In the genomic region with DNA sequence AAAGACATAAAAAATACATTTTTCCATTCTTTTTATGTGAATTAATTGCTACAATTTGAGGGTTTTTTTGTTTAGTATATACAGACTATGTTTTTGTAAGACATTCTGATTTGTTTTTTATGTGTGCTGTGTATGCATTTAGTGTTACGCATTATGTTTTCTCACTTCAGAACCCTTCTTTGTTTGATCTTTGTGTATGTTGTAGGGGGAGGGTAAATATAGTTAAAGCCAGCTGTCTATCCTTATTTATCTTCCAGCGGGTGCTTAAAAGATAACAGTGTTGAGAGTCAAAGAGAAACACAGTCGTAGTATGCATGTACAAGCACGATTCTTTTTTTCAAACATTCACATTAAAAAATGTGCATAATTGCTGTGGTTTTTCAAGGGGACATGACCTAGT, we compare ENCODE assay signal across 1 cellular context.
TF ChIP-seq lines count a peak whose summit lies in the region.

No MANE protein-coding gene starts in this region.

TF ChIP-seq in HepG2, 621 proteins besides CTCF, POLR2A, EP300 and RAD21 (continued from another document and continues in another):
- TF ChIP-seq JARID2 (CRISPR knock-in tag; IDR thresholded peaks at IDR 0.05; ENCODE audit: insufficient replicate concordance) (no peak), ZNF496 (CRISPR knock-in tag; IDR thresholded peaks at IDR 0.05; ENCODE audit: insufficient replicate concordance) (no peak), RCOR2 (CRISPR knock-in tag; IDR thresholded peaks at IDR 0.05) (peak; percentile 45; the same call in 1 of the 2 replicates), ZKSCAN5 (CRISPR knock-in tag; IDR thresholded peaks at IDR 0.05) (no peak), STAT5B (CRISPR knock-in tag; IDR thresholded peaks at IDR 0.05) (no peak), GATAD1 (CRISPR knock-in tag; IDR thresholded peaks at IDR 0.05) (no peak), TARDBP (CRISPR knock-in tag; IDR thresholded peaks at IDR 0.05) (peak; percentile 51; the same call in 1 of the 2 replicates), ZNF770 (CRISPR knock-in tag; IDR thresholded peaks at IDR 0.05) (no peak), ZNF205 (CRISPR knock-in tag; IDR thresholded peaks at IDR 0.05) (no peak), HNRNPUL1 (IDR thresholded peaks at IDR 0.05; ENCODE audit: low read depth, low read length) (no peak), U2AF1 (optimal IDR thresholded peaks at IDR 0.05; ENCODE audit: low read depth, low read length) (no peak), NFE2L2 (IDR thresholded peaks at IDR 0.05; ENCODE audit: low read length) (no peak), ZNF232 (CRISPR knock-in tag; IDR thresholded peaks at IDR 0.05; ENCODE audit: borderline replicate concordance) (no peak), PHF5A (CRISPR knock-in tag; IDR thresholded peaks at IDR 0.05; ENCODE audit: low read depth, unreplicated experiment) (no peak), DDIT3 (CRISPR knock-in tag; IDR thresholded peaks at IDR 0.05) (no peak), RXRB (CRISPR knock-in tag; IDR thresholded peaks at IDR 0.05; ENCODE audit: borderline replicate concordance) (no peak), ZNF451 (CRISPR knock-in tag; IDR thresholded peaks at IDR 0.05) (no peak), TCF7 (IDR thresholded peaks at IDR 0.05; ENCODE audit: low read depth) (peak; percentile 94), MYC (CRISPR knock-in tag; IDR thresholded peaks at IDR 0.05; ENCODE audit: borderline replicate concordance) (no peak), ZNF737 (CRISPR knock-in tag; IDR thresholded peaks at IDR 0.05; ENCODE audit: borderline replicate concordance) (no peak), RFXAP (CRISPR knock-in tag; IDR thresholded peaks at IDR 0.05; ENCODE audit: borderline replicate concordance) (no peak), RBFOX2 (IDR thresholded peaks at IDR 0.05; ENCODE audit: low read depth, low read length) (no peak), ADNP (CRISPR knock-in tag; IDR thresholded peaks at IDR 0.05) (no peak), FOXO1 (CRISPR knock-in tag; IDR thresholded peaks at IDR 0.05) (peak; percentile 63; the same call in 1 of the 2 replicates), ZNF7 (CRISPR knock-in tag; IDR thresholded peaks at IDR 0.05) (no peak), PPARG (CRISPR knock-in tag; conservative IDR thresholded peaks at IDR 0.05) (no peak), ATF7-NPFF (CRISPR knock-in tag; IDR thresholded peaks at IDR 0.05; ENCODE audit: low read depth) (no peak), ZNF512B (CRISPR knock-in tag; IDR thresholded peaks at IDR 0.05; ENCODE audit: borderline replicate concordance) (no peak), RORA (CRISPR knock-in tag; IDR thresholded peaks at IDR 0.05) (no peak), PCBP2 (optimal IDR thresholded peaks at IDR 0.05; ENCODE audit: low read depth, low read length, poor library complexity, severe bottlenecking) (no peak), GMEB2 (CRISPR knock-in tag; IDR thresholded peaks at IDR 0.05; ENCODE audit: low read depth) (no peak), ZBTB20 (CRISPR knock-in tag; IDR thresholded peaks at IDR 0.05; ENCODE audit: borderline replicate concordance, low read depth) (peak; percentile 87; the same call in 1 of the 2 replicates), ZNF550 (CRISPR knock-in tag; IDR thresholded peaks at IDR 0.05; ENCODE audit: borderline replicate concordance) (no peak), ZNF749 (CRISPR knock-in tag; IDR thresholded peaks at IDR 0.05; ENCODE audit: borderline replicate concordance) (no peak), ZNF557 (CRISPR knock-in tag; IDR thresholded peaks at IDR 0.05) (no peak), CREB1 (IDR thresholded peaks at IDR 0.05) (no peak), CREB1 (CRISPR knock-in tag; IDR thresholded peaks at IDR 0.05) (peak; percentile 69; the same call in 1 of the 2 replicates)
- TF ChIP-seq, protein P1, sequence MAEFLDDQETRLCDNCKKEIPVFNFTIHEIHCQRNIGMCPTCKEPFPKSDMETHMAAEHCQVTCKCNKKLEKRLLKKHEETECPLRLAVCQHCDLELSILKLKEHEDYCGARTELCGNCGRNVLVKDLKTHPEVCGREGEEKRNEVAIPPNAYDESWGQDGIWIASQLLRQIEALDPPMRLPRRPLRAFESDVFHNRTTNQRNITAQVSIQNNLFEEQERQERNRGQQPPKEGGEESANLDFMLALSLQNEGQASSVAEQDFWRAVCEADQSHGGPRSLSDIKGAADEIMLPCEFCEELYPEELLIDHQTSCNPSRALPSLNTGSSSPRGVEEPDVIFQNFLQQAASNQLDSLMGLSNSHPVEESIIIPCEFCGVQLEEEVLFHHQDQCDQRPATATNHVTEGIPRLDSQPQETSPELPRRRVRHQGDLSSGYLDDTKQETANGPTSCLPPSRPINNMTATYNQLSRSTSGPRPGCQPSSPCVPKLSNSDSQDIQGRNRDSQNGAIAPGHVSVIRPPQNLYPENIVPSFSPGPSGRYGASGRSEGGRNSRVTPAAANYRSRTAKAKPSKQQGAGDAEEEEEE (CRISPR knock-in tag; IDR thresholded peaks at IDR 0.05; ENCODE audit: borderline replicate concordance) = no peak
- TF ChIP-seq, protein P2, sequence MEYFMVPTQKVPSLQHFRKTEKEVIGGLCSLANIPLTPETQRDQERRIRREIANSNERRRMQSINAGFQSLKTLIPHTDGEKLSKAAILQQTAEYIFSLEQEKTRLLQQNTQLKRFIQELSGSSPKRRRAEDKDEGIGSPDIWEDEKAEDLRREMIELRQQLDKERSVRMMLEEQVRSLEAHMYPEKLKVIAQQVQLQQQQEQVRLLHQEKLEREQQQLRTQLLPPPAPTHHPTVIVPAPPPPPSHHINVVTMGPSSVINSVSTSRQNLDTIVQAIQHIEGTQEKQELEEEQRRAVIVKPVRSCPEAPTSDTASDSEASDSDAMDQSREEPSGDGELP (IDR thresholded peaks at IDR 0.05; ENCODE audit: borderline replicate concordance, low read depth) = peak; percentile 99
- TF ChIP-seq, protein P3, sequence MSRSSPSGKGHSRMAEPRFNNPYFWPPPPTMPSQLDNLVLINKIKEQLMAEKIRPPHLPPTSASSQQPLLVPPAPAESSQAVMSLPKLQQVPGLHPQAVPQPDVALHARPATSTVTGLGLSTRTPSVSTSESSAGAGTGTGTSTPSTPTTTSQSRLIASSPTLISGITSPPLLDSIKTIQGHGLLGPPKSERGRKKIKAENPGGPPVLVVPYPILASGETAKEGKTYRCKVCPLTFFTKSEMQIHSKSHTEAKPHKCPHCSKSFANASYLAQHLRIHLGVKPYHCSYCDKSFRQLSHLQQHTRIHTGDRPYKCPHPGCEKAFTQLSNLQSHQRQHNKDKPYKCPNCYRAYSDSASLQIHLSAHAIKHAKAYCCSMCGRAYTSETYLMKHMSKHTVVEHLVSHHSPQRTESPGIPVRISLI (CRISPR knock-in tag; IDR thresholded peaks at IDR 0.05; ENCODE audit: borderline replicate concordance) = peak; percentile 46; the same call in 1 of the 2 replicates
- TF ChIP-seq, protein P4, sequence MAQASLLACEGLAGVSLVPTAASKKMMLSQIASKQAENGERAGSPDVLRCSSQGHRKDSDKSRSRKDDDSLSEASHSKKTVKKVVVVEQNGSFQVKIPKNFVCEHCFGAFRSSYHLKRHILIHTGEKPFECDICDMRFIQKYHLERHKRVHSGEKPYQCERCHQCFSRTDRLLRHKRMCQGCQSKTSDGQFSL (CRISPR knock-in tag; IDR thresholded peaks at IDR 0.05) = no peak
- TF ChIP-seq, protein P5, sequence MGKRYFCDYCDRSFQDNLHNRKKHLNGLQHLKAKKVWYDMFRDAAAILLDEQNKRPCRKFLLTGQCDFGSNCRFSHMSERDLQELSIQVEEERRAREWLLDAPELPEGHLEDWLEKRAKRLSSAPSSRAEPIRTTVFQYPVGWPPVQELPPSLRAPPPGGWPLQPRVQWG (CRISPR knock-in tag; IDR thresholded peaks at IDR 0.05; ENCODE audit: borderline replicate concordance, low read depth) = no peak
- TF ChIP-seq, protein P6, sequence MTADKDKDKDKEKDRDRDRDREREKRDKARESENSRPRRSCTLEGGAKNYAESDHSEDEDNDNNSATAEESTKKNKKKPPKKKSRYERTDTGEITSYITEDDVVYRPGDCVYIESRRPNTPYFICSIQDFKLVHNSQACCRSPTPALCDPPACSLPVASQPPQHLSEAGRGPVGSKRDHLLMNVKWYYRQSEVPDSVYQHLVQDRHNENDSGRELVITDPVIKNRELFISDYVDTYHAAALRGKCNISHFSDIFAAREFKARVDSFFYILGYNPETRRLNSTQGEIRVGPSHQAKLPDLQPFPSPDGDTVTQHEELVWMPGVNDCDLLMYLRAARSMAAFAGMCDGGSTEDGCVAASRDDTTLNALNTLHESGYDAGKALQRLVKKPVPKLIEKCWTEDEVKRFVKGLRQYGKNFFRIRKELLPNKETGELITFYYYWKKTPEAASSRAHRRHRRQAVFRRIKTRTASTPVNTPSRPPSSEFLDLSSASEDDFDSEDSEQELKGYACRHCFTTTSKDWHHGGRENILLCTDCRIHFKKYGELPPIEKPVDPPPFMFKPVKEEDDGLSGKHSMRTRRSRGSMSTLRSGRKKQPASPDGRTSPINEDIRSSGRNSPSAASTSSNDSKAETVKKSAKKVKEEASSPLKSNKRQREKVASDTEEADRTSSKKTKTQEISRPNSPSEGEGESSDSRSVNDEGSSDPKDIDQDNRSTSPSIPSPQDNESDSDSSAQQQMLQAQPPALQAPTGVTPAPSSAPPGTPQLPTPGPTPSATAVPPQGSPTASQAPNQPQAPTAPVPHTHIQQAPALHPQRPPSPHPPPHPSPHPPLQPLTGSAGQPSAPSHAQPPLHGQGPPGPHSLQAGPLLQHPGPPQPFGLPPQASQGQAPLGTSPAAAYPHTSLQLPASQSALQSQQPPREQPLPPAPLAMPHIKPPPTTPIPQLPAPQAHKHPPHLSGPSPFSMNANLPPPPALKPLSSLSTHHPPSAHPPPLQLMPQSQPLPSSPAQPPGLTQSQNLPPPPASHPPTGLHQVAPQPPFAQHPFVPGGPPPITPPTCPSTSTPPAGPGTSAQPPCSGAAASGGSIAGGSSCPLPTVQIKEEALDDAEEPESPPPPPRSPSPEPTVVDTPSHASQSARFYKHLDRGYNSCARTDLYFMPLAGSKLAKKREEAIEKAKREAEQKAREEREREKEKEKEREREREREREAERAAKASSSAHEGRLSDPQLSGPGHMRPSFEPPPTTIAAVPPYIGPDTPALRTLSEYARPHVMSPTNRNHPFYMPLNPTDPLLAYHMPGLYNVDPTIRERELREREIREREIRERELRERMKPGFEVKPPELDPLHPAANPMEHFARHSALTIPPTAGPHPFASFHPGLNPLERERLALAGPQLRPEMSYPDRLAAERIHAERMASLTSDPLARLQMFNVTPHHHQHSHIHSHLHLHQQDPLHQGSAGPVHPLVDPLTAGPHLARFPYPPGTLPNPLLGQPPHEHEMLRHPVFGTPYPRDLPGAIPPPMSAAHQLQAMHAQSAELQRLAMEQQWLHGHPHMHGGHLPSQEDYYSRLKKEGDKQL (CRISPR knock-in tag; IDR thresholded peaks at IDR 0.05; ENCODE audit: low read depth) = peak; percentile 64
- TF ChIP-seq, protein P7, sequence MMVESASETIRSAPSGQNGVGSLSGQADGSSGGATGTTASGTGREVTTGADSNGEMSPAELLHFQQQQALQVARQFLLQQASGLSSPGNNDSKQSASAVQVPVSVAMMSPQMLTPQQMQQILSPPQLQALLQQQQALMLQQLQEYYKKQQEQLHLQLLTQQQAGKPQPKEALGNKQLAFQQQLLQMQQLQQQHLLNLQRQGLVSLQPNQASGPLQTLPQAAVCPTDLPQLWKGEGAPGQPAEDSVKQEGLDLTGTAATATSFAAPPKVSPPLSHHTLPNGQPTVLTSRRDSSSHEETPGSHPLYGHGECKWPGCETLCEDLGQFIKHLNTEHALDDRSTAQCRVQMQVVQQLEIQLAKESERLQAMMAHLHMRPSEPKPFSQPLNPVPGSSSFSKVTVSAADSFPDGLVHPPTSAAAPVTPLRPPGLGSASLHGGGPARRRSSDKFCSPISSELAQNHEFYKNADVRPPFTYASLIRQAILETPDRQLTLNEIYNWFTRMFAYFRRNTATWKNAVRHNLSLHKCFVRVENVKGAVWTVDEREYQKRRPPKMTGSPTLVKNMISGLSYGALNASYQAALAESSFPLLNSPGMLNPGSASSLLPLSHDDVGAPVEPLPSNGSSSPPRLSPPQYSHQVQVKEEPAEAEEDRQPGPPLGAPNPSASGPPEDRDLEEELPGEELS (CRISPR knock-in tag; IDR thresholded peaks at IDR 0.05) = peak; percentile 94
